Comparison of ENCODE assay signal across 22 cellular contexts in the genomic region with DNA sequence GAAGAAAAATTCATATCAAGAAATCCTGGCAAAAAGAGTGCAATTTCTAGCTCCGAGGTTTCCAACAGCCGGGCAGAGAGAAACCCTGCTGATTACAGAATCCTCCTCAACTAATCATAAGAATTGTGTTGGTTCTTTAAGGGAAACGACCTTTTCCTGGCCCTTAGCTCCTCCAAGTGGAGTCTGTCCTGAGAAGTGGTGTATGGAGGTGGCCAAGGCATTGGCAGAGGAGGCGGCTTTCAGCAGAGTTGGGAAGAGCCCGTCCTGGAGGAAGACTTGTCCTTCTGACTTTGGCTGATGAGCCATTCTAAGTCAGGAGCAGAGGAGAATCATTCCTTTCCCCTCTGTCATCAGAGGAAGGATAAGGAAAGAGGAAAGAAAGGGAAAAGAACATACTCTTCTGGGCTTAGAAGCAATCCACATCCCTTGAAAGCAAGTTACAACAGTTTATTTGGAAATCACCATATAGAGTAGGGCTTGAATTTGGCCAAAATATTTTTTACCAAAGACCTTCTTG. TPM values are rescaled to one million over a fixed set of nuclear protein-coding genes. Genes with fewer than 3 reads are reported as not detected.
DNase-seq lines count a peak whose midpoint lies in the region; ATAC-seq, FAIRE-seq and TF ChIP-seq lines count a peak whose summit lies in the region.
"Had no signal": no experiment of that assay in that cellular context is flagged by ENCODE, and none has a peak within 500 bp of the region (broad histone marks: within the 10 kb centered on the region; RNA-seq: fewer than 3 reads in every experiment).

No MANE protein-coding gene starts in this region.

- H3K9me3 ChIP-seq in astrocyte (ENCODE audit: insufficient read depth, low read depth, low read length) (no peaks in the 10 kb centered on the region), smooth muscle cell (replicated peaks; ENCODE audit: low read depth) (no peaks in the 10 kb centered on the region)
- H3K9me3 ChIP-seq: SK-N-SH had no signal

- peak; percentile 36 for DNase-seq in GM23338 (ENCODE audit: low spot score)
- peak; percentile 12 for DNase-seq in astrocyte (ENCODE audit: low read depth)
- DNase-seq in iPS-NIHi7 (ENCODE audit: extremely low spot score), result peak; percentile 19
- no peak for DNase-seq in smooth muscle cell (lab: John Stamatoyannopoulos, UW; ENCODE audit: unreplicated experiment)
- DNase-seq in GM19238 (ENCODE audit: insufficient read length, low spot score), result no peak
- no peak for DNase-seq in H54 (ENCODE audit: insufficient read length, low spot score)
- DNase-seq in NCI-H2081 (lab: John Stamatoyannopoulos, UW), result no peak
- DNase-seq: DMS53, HFFc6, MM.1S, NCI-H1105, NCI-H187, NCI-H446, NCI-H69, Right ventricle myocardium superior, SK-N-SH had no signal

- peaks cover 9% of the 10 kb centered on the region; the same call in 1 of the 2 replicates for H3K4me1 ChIP-seq in GM23338 (ENCODE audit: insufficient read depth)
- H3K4me1 ChIP-seq in astrocyte (ENCODE audit: insufficient read depth, low read length), result no peaks in the 10 kb centered on the region
- H3K4me1 ChIP-seq in smooth muscle cell (ENCODE audit: low read depth), result peaks cover 37% of the 10 kb centered on the region

- H3K4me2 ChIP-seq in GM23338, result 0 out of 2 replicates have a peak overlapping the region, but pooled peaks have one; percentile 16
- no peak overlapping the region for H3K4me2 ChIP-seq in astrocyte (ENCODE audit: low read length)
- H3K4me2 ChIP-seq in smooth muscle cell, result no peak overlapping the region
- H3K4me2 ChIP-seq: KMS-11, SK-N-SH had no signal

- H4K20me1 ChIP-seq in GM23338 (replicated peaks; ENCODE audit: insufficient read depth), result no peaks in the 10 kb centered on the region
- no peaks in the 10 kb centered on the region for H4K20me1 ChIP-seq in astrocyte (ENCODE audit: insufficient read depth, low read length)
- H4K20me1 ChIP-seq in smooth muscle cell (ENCODE audit: low read depth), result no peaks in the 10 kb centered on the region

- H3K27me3 ChIP-seq in GM23338 (ENCODE audit: insufficient read depth) (no peaks in the 10 kb centered on the region), astrocyte (ENCODE audit: insufficient read depth, low read length) (no peaks in the 10 kb centered on the region), smooth muscle cell (ENCODE audit: low read depth) (no peaks in the 10 kb centered on the region)

- H3K4me1 Mint-ChIP-seq in GM23338 (peaks cover 22% of the 10 kb centered on the region), astrocyte (ENCODE audit: low read depth, unreplicated experiment) (peaks cover 13% of the 10 kb centered on the region)

- H2AFZ ChIP-seq in GM23338 (peak overlapping the region; percentile 87; the same call in 1 of the 2 replicates), astrocyte (ENCODE audit: low read depth, low read length) (no peak overlapping the region), smooth muscle cell (ENCODE audit: low read depth) (peak overlapping the region; percentile 5)

- no peaks in the 10 kb centered on the region for H3K36me3 Mint-ChIP-seq in GM23338 (ENCODE audit: low read depth)
- H3K36me3 Mint-ChIP-seq in astrocyte (ENCODE audit: low read depth, unreplicated experiment), result no peaks in the 10 kb centered on the region

- H3K4me3 ChIP-seq in GM23338 (no peak overlapping the region), astrocyte (ENCODE audit: insufficient read depth, low read depth, low read length) (no peak overlapping the region), smooth muscle cell (no peak overlapping the region)

- ATAC-seq in GM23338, result peak; percentile 82

- H3K9me3 Mint-ChIP-seq in GM23338 (no peaks in the 10 kb centered on the region), astrocyte (ENCODE audit: unreplicated experiment) (no peaks in the 10 kb centered on the region)
- H3K9me3 Mint-ChIP-seq: HFFc6 had no signal

- H3K9me2 ChIP-seq in GM23338 (ENCODE audit: insufficient read depth), result peaks cover 7% of the 10 kb centered on the region; the same call in 1 of the 2 replicates
- H3K9me2 ChIP-seq: SK-N-SH had no signal

- H3F3A ChIP-seq in GM23338 (replicated peaks; ENCODE audit: low read depth) (no peaks in the 10 kb centered on the region), smooth muscle cell (ENCODE audit: low read depth) (no peaks in the 10 kb centered on the region)

- TF ChIP-seq POLR2A in H54 (IDR thresholded peaks at IDR 0.05; ENCODE audit: low read depth, low read length), result no peak

- 62% methylated on average over 5 of the region's 5 CpGs for WGBS in smooth muscle cell (ENCODE audit: low lambda C conversion rate)

- TF ChIP-seq CTCF in GM23338 (conservative IDR thresholded peaks at IDR 0.05; ENCODE audit: low read depth in 2 of 2) (no peak), astrocyte (IDR thresholded peaks at IDR 0.05; ENCODE audit: insufficient read depth, low read depth, low read length) (no peak), smooth muscle cell (IDR thresholded peaks at IDR 0.05; ENCODE audit: borderline replicate concordance, insufficient read depth, poor library complexity, severe bottlenecking) (no peak)

- H3K27me3 Mint-ChIP-seq in GM23338 (ENCODE audit: insufficient read depth, low read depth, poor library complexity) (no peaks in the 10 kb centered on the region), astrocyte (ENCODE audit: low read depth, unreplicated experiment) (no peaks in the 10 kb centered on the region)

- no peak for FAIRE-seq in astrocyte (lab: Jason Lieb, UNC)
- no peak for FAIRE-seq in H54 (lab: Jason Lieb, UNC)
- FAIRE-seq: GM18507, RCC 7860 had no signal

- peak overlapping the region; percentile 54 for H3K27ac Mint-ChIP-seq in GM23338
- H3K27ac Mint-ChIP-seq in astrocyte (ENCODE audit: unreplicated experiment), result no peak overlapping the region
- H3K27ac Mint-ChIP-seq: HFFc6 had no signal

- H3K79me2 ChIP-seq in GM23338 (replicated peaks; ENCODE audit: insufficient read depth), result no peaks in the 10 kb centered on the region
- H3K79me2 ChIP-seq in astrocyte (ENCODE audit: insufficient read depth, low read length), result no peaks in the 10 kb centered on the region
- H3K79me2 ChIP-seq in smooth muscle cell (ENCODE audit: low read depth), result no peaks in the 10 kb centered on the region

- H3K9ac ChIP-seq in astrocyte (ENCODE audit: low read length) (no peak overlapping the region), smooth muscle cell (ENCODE audit: low read depth) (no peak overlapping the region)
- H3K9ac ChIP-seq: KMS-11, SK-N-SH had no signal

- H3K27ac ChIP-seq in GM23338 (ENCODE audit: low read depth), result no peak overlapping the region
- no peak overlapping the region for H3K27ac ChIP-seq in astrocyte (ENCODE audit: low read depth, low read length)
- H3K27ac ChIP-seq in smooth muscle cell (ENCODE audit: low read depth), result no peak overlapping the region
- H3K27ac ChIP-seq: C4-2B, KMS-11 had no signal

- H3K36me3 ChIP-seq in GM23338 (ENCODE audit: insufficient read depth) (no peaks in the 10 kb centered on the region), astrocyte (ENCODE audit: insufficient read depth, low read length) (no peaks in the 10 kb centered on the region), smooth muscle cell (ENCODE audit: low read depth) (no peaks in the 10 kb centered on the region)

- H3K4me3 Mint-ChIP-seq in GM23338, result no peak overlapping the region
- no peak overlapping the region for H3K4me3 Mint-ChIP-seq in astrocyte (ENCODE audit: unreplicated experiment)
- H3K4me3 Mint-ChIP-seq: HFFc6 had no signal

TF ChIP-seq in GM23338, 12 proteins besides CTCF, POLR2A, EP300 and RAD21 (continues in another document):
- no peak for TF ChIP-seq POLR2AphosphoS5 (IDR thresholded peaks at IDR 0.05; ENCODE audit: low read depth)

RNA-seq across cellular contexts. Expression of a gene that starts 46.5 kb away (rescaled TPM):
- not detected in 2 replicates for total RNA-seq in GM23338 (2014; rRNA removed; shearing (Covaris generic))
- polyA plus RNA-seq in GM23338 (2016; fragmentation: Nextera tagmentation; extraction: Ambion mirVana) (not detected in 2 replicates), smooth muscle cell (not detected in 2 replicates)
- total RNA-seq in astrocyte (not detected in 2 replicates), smooth muscle cell (not detected in 2 replicates)
- total RNA-seq: A673, G401, HFFc6, Right ventricle myocardium superior had no signal
- polyA plus RNA-seq: SK-N-SH had no signal

Comparison
In these comparisons a context has a peak if more than half of its experiments do, and no peak if none do; other contexts are left out.
1. DNase-seq: peak in GM23338 (single experiment), astrocyte (single experiment) and iPS-NIHi7 (single experiment); none in smooth muscle cell (single experiment), GM19238 (single experiment), H54 (single experiment) and NCI-H2081 (0 of 2).